Comparison of ENCODE assay signal across 21 cellular contexts in the genomic region with DNA sequence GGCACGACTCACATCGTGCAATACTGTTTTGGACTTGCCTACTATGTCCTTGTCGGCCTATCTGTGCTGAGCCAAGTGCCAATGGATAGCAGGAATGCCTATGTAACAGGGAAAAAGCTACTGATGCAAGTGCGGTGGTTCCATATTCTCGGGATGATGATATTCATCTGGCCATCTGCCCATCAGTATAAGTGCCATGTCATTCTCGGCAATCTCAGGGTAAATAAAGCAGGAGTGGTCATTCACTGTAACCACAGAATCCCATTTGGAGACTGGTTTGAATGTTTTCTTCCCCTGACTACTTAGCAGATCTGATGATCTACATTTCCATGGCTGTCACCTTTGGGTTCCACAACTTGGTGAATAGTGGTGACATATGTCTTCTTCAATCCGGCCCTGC. TPM values are rescaled to one million over a fixed set of nuclear protein-coding genes. Genes with fewer than 3 reads are reported as not detected.
DNase-seq lines count a peak whose midpoint lies in the region; ATAC-seq and TF ChIP-seq lines count a peak whose summit lies in the region.
"Had no signal": no experiment of that assay in that cellular context is flagged by ENCODE, and none has a peak within 500 bp of the region (broad histone marks: within the 10 kb centered on the region; RNA-seq: fewer than 3 reads in every experiment).

No MANE protein-coding gene starts in this region.

- WGBS in mesenchymal stem cell: 77% methylated on average over 7 of the region's 7 CpGs

- no peak overlapping the region for H3K4me2 ChIP-seq in PC-3 (ENCODE audit: low read length)
- no peak overlapping the region for H3K4me2 ChIP-seq in mesenchymal stem cell (ENCODE audit: low read length, poor library complexity, severe bottlenecking)

- ATAC-seq in PC-3 (no peak), HG03439 (IDR thresholded peaks at IDR 0.05; ENCODE audit: unreplicated experiment) (no peak), HG02938 (IDR thresholded peaks at IDR 0.05; ENCODE audit: unreplicated experiment) (no peak)
- ATAC-seq: Panc1 had no signal

- H3K79me2 ChIP-seq in PC-3 (ENCODE audit: low read length): no peaks in the 10 kb centered on the region

- no peak overlapping the region for H4K8ac ChIP-seq in mesenchymal stem cell (ENCODE audit: low read length)

- POLR2A ChIA-PET in PC-3 (lab: Charles Lee; ENCODE audit: unreplicated experiment): no interaction called here

- peak overlapping the region; percentile 87 for H3K27ac ChIP-seq in PC-3 (ENCODE audit: low read length)
- no peak overlapping the region for H3K27ac ChIP-seq in mesenchymal stem cell (ENCODE audit: low read length, poor library complexity, severe bottlenecking)

- H3K4me3 ChIP-seq in PC-3 (ENCODE audit: low read length) (no peak overlapping the region), mesenchymal stem cell (ENCODE audit: insufficient read depth in 1 of 2, low read depth in 1 of 2, low read length in 2 of 2) (no peak overlapping the region)

- peak overlapping the region; percentile 80 for H3K9ac ChIP-seq in PC-3 (ENCODE audit: low read length)
- no peak overlapping the region for H3K9ac ChIP-seq in mesenchymal stem cell (ENCODE audit: low read length)

- intact Hi-C loops in PC-3 (cut with micrococcal nuclease): no loop called here

- no peak overlapping the region for H3K4ac ChIP-seq in mesenchymal stem cell (ENCODE audit: low read depth in 1 of 2, low read length in 2 of 2)

- no peak overlapping the region for H4K91ac ChIP-seq in mesenchymal stem cell (ENCODE audit: low read length)

- H3K18ac ChIP-seq in mesenchymal stem cell (ENCODE audit: low read depth in 1 of 2, low read length in 2 of 2): no peak overlapping the region

- H2BK15ac ChIP-seq in mesenchymal stem cell (ENCODE audit: low read depth, poor library complexity, severe bottlenecking): no peak overlapping the region

- TF ChIP-seq CTCF in PC-3 (conservative IDR thresholded peaks at IDR 0.05; ENCODE audit: low read depth, low read length): no peak

- peaks cover 43% of the 10 kb centered on the region for H3K4me1 ChIP-seq in PC-3 (ENCODE audit: insufficient read depth, low read length)
- peaks cover 2% of the 10 kb centered on the region for H3K4me1 ChIP-seq in mesenchymal stem cell (ENCODE audit: control insufficient read depth, insufficient read depth, low read depth, low read length)
- H3K4me1 ChIP-seq: BE2C had no signal

- no peak overlapping the region for H2AK5ac ChIP-seq in mesenchymal stem cell (ENCODE audit: low read length, severe bottlenecking)

- no peaks in the 10 kb centered on the region for H3K36me3 ChIP-seq in PC-3 (ENCODE audit: low read depth, low read length)
- no peaks in the 10 kb centered on the region for H3K36me3 ChIP-seq in mesenchymal stem cell (ENCODE audit: control insufficient read depth in 1 of 2, insufficient read depth in 2 of 2, low read depth in 1 of 2, low read length in 2 of 2)
- H3K36me3 ChIP-seq: BE2C had no signal

- no peaks in the 10 kb centered on the region for H3K9me2 ChIP-seq in PC-3 (replicated peaks; ENCODE audit: low read length)

- BruUV-seq in PC-3 (replicated peaks; lab: Mats Ljungman, UMichigan): no TSS peak

- H2AFZ ChIP-seq in PC-3 (ENCODE audit: low read length): no peak overlapping the region
- H2AFZ ChIP-seq in mesenchymal stem cell (ENCODE audit: low read depth, low read length): no peak overlapping the region

- CTCF ChIA-PET in PC-3 (lab: Charles Lee): no interaction called here

- no peaks in the 10 kb centered on the region for H3F3A ChIP-seq in PC-3 (ENCODE audit: low read length, unreplicated experiment)

- H3K27me3 ChIP-seq in PC-3 (ENCODE audit: low read length) (no peaks in the 10 kb centered on the region), mesenchymal stem cell (ENCODE audit: control insufficient read depth in 1 of 2, insufficient read depth in 1 of 2, low read length in 2 of 2) (no peaks in the 10 kb centered on the region)
- H3K27me3 ChIP-seq: BE2C had no signal

- no peak overlapping the region for H3K23ac ChIP-seq in mesenchymal stem cell (ENCODE audit: low read length in 2 of 2)

- no peak overlapping the region for H2BK120ac ChIP-seq in mesenchymal stem cell (ENCODE audit: low read depth, low read length)

- H3K9me3 ChIP-seq in PC-3 (ENCODE audit: low read length) (no peaks in the 10 kb centered on the region), mesenchymal stem cell (ENCODE audit: control insufficient read depth, low read length) (peaks cover 10% of the 10 kb centered on the region)
- H3K9me3 ChIP-seq: BE2C had no signal

- no peak overlapping the region for H3K14ac ChIP-seq in mesenchymal stem cell (ENCODE audit: low read length in 2 of 2)

- H2BK12ac ChIP-seq in mesenchymal stem cell (ENCODE audit: low read length in 2 of 2): no peak overlapping the region

- DNase-seq in EH (ENCODE audit: low read depth) (peak; percentile 10), HT1080 (ENCODE audit: low read depth) (peak; percentile 39), PC-3 (peak; percentile 84), mesenchymal stem cell (peak; percentile 78), retina (no peak)
- DNase-seq: BE2C, DMS79 treated with DMSO at 0.1 percent for 48 hours, GDM1, KG1, NCI-H1092 treated with DMSO at 0.1 percent for 48 hours, NCI-H1436 treated with DMSO at 0.1 percent for 48 hours, NCI-H1930, NCI-H2171 treated with DMSO at 0.1 percent for 48 hours, NCI-H446, NCI-H526 treated with DMSO at 0.1 percent for 48 hours had no signal

- H4K20me1 ChIP-seq in PC-3 (ENCODE audit: low read length): no peaks in the 10 kb centered on the region

- H2BK5ac ChIP-seq in mesenchymal stem cell (ENCODE audit: low read depth, low read length, poor library complexity, severe bottlenecking): no peak overlapping the region

- no peaks in the 10 kb centered on the region for H3K79me1 ChIP-seq in mesenchymal stem cell (replicated peaks; ENCODE audit: low read length, poor library complexity, severe bottlenecking)

RNA-seq across cellular contexts. Expression of a gene that starts 20.1 kb away (rescaled TPM):
- total RNA-seq in HT1080 (2014; rRNA removed; shearing (Covaris generic)): 0.13 TPM in 1 of 2 replicates, not detected in the other
- not detected in 2 replicates for polyA plus RNA-seq in HT1080 (2015; cell fraction: cytosol; rRNA removed)
- not detected in 2 replicates for polyA plus RNA-seq in HT1080 (2015; cell fraction: nucleus; rRNA removed)
- not detected in 2 replicates for total RNA-seq in PC-3 (2014; rRNA removed)
- polyA plus RNA-seq in mesenchymal stem cell (2013, experiment 1 of 2): not detected
- polyA plus RNA-seq in mesenchymal stem cell (2013, experiment 2 of 2): not detected
- total RNA-seq: A673; H1; T-helper 1 cell treated with Interleukin-12 subunit alpha and Interleukin-12 subunit beta and Interleukin-4 antibody, amounts not matched to agents 30 ng/mL and 1 ng/mL, for 36 hours had no signal
- polyA plus RNA-seq: H1 had no signal

RNA-seq across cellular contexts. Expression of a gene that starts 32.4 kb away (rescaled TPM):
- 0.30 and 4.1 TPM in 2 replicates for total RNA-seq in HT1080 (2014; rRNA removed; shearing (Covaris generic))
- polyA plus RNA-seq in HT1080 (2015; cell fraction: cytosol; rRNA removed): 0.71 and 1.7 TPM in 2 replicates
- polyA plus RNA-seq in HT1080 (2015; cell fraction: nucleus; rRNA removed): 1.8 and 3.2 TPM in 2 replicates
- 7.4 and 14.8 TPM in 2 replicates for total RNA-seq in PC-3 (2014; rRNA removed)
- 0.23 TPM for polyA plus RNA-seq in mesenchymal stem cell (2013, experiment 1 of 2)
- 0.49 TPM for polyA plus RNA-seq in mesenchymal stem cell (2013, experiment 2 of 2)
- total RNA-seq: A673; H1; T-helper 1 cell treated with Interleukin-12 subunit alpha and Interleukin-12 subunit beta and Interleukin-4 antibody, amounts not matched to agents 30 ng/mL and 1 ng/mL, for 36 hours had no signal
- polyA plus RNA-seq: H1 had no signal

RNA-seq across cellular contexts. Expression of a gene that starts 39.6 kb away (rescaled TPM):
- not detected in 2 replicates for total RNA-seq in HT1080 (2014; rRNA removed; shearing (Covaris generic))
- not detected in 2 replicates for polyA plus RNA-seq in HT1080 (2015; cell fraction: cytosol; rRNA removed)
- not detected in 2 replicates for polyA plus RNA-seq in HT1080 (2015; cell fraction: nucleus; rRNA removed)
- not detected in 2 replicates for total RNA-seq in PC-3 (2014; rRNA removed)
- not detected for polyA plus RNA-seq in mesenchymal stem cell (2013, experiment 1 of 2)
- polyA plus RNA-seq in mesenchymal stem cell (2013, experiment 2 of 2): not detected
- total RNA-seq: A673; H1; T-helper 1 cell treated with Interleukin-12 subunit alpha and Interleukin-12 subunit beta and Interleukin-4 antibody, amounts not matched to agents 30 ng/mL and 1 ng/mL, for 36 hours had no signal
- polyA plus RNA-seq: H1 had no signal

RNA-seq across cellular contexts. Expression of a gene that starts 53.4 kb away (rescaled TPM):
- total RNA-seq in HT1080 (2014; rRNA removed; shearing (Covaris generic)): not detected in 2 replicates
- polyA plus RNA-seq in HT1080 (2015; cell fraction: cytosol; rRNA removed): not detected in 2 replicates
- polyA plus RNA-seq in HT1080 (2015; cell fraction: nucleus; rRNA removed): not detected in 2 replicates
- not detected in 2 replicates for total RNA-seq in PC-3 (2014; rRNA removed)
- not detected for polyA plus RNA-seq in mesenchymal stem cell (2013, experiment 1 of 2)
- polyA plus RNA-seq in mesenchymal stem cell (2013, experiment 2 of 2): not detected
- total RNA-seq: A673; H1; T-helper 1 cell treated with Interleukin-12 subunit alpha and Interleukin-12 subunit beta and Interleukin-4 antibody, amounts not matched to agents 30 ng/mL and 1 ng/mL, for 36 hours had no signal
- polyA plus RNA-seq: H1 had no signal
